Comparison of ENCODE assay signal across 1 cellular context in genomic region chr7:32034052-32034451, GRCh38.
TF ChIP-seq lines count a peak whose summit lies in the region.

No MANE protein-coding gene starts in this region.

TF ChIP-seq in WTC11, 78 proteins besides CTCF, POLR2A, EP300 and RAD21:
- TF ChIP-seq HMGA2 (CRISPR knock-in tag; IDR thresholded peaks at IDR 0.05): no peak
- no peak for TF ChIP-seq SP1 (CRISPR knock-in tag; conservative IDR thresholded peaks at IDR 0.05)
- no peak for TF ChIP-seq HMGXB4 (CRISPR knock-in tag; IDR thresholded peaks at IDR 0.05)
- TF ChIP-seq AFF4 (CRISPR knock-in tag; IDR thresholded peaks at IDR 0.05; ENCODE audit: borderline replicate concordance): no peak
